Comparison of ENCODE assay signal across 15 cellular contexts in genomic region chr17:80837711-80838110, GRCh38.
"Had no signal": no experiment of that assay in that cellular context is flagged by ENCODE, and none has a peak within 500 bp of the region (broad histone marks: within the 10 kb centered on the region; RNA-seq: fewer than 3 reads in every experiment).

No MANE protein-coding gene starts in this region.

- H3K9me3 Mint-ChIP-seq: activated CD4-positive, alpha-beta memory T cell treated with anti-CD3 and anti-CD28 coated beads, Interleukin-2, amount 10 ng/mL, durations not matched to agents 7 days and 5 days; immature natural killer cell; neural crest cell had no signal

- H3K27me3 ChIP-seq: heart left ventricle, pancreas, sigmoid colon, stomach, upper lobe of right lung had no signal

- H3K27ac Mint-ChIP-seq: immature natural killer cell had no signal

- H3K36me3 Mint-ChIP-seq: immature natural killer cell had no signal

- H3K36me3 ChIP-seq: upper lobe of right lung had no signal

- H3K4me3 Mint-ChIP-seq: activated CD4-positive, alpha-beta memory T cell treated with anti-CD3 and anti-CD28 coated beads, Interleukin-2, amount 10 ng/mL, durations not matched to agents 7 days and 5 days; immature natural killer cell; neural crest cell had no signal

- H3K27me3 Mint-ChIP-seq: activated CD4-positive, alpha-beta memory T cell treated with anti-CD3 and anti-CD28 coated beads, Interleukin-2, amount 10 ng/mL, durations not matched to agents 7 days and 5 days had no signal

- ATAC-seq: activated CD4-positive, CD25-positive, alpha-beta regulatory T cell treated with anti-CD3 and anti-CD28 coated beads, Interleukin-2, amount 50 U/mL, for 24 hours; heart left ventricle; left cardiac atrium; pancreas; upper lobe of right lung had no signal

- H3K4me1 ChIP-seq: pancreas had no signal

- H3K9me3 ChIP-seq: heart left ventricle, pancreas, sigmoid colon, stomach, thoracic aorta, upper lobe of right lung had no signal

- H3K4me3 ChIP-seq: heart left ventricle, lung, pancreas, sigmoid colon, stomach, thoracic aorta, upper lobe of right lung had no signal

- DNase-seq: activated CD4-positive, alpha-beta memory T cell treated with anti-CD3 and anti-CD28 coated beads, Interleukin-2, amount 10 ng/mL, durations not matched to agents 7 days and 5 days; activated naive CD4-positive, alpha-beta T cell treated with Interleukin-2 at 50 U/mL for 16 hours; immature natural killer cell; left cardiac atrium; midbrain; sigmoid colon; stimulated activated CD4-positive, alpha-beta T cell treated with anti-CD3 and anti-CD28 coated beads, Interleukin-1b, Interleukin-23, amount 100 ng/mL, for 48 hours; stomach; upper lobe of right lung had no signal

- H3K27ac ChIP-seq: heart left ventricle, pancreas, sigmoid colon, stomach, thoracic aorta, upper lobe of right lung had no signal
